In the genomic region with DNA sequence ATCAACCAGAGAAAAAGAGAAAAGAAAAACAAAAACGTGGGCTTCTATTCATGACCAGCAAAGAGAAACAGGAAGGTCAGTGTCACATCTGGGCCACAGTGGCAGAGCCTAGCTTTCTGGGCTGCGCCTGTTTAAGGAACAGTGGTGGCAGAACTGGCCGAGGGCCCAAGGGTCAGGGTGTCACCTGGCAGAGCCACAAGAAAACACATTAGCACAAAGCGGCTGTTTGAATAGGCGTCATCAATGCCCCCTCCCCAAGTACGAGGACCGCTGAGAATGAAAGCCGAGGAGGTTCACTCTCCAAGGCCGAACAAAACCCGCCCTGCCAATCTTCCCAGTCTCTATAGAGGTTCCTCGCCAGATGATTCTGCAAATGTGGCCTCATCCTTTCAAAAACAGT, we compare ENCODE assay signal across 12 cellular contexts.
DNase-seq lines count a peak whose midpoint lies in the region; FAIRE-seq and TF ChIP-seq lines count a peak whose summit lies in the region.
"Had no signal": no experiment of that assay in that cellular context is flagged by ENCODE, and none has a peak within 500 bp of the region (broad histone marks: within the 10 kb centered on the region; RNA-seq: fewer than 3 reads in every experiment).

No MANE protein-coding gene starts in this region.

- H3K4me3 ChIP-seq in kidney (ENCODE audit: low read length in 2 of 2) (no peak overlapping the region), skeletal muscle satellite cell (ENCODE audit: low read length) (no peak overlapping the region)

- peak overlapping the region; percentile 30 for H3K4me2 ChIP-seq in skeletal muscle satellite cell (ENCODE audit: low read length)

- H3K4me1 ChIP-seq in kidney (ENCODE audit: control insufficient read depth in 1 of 2, insufficient read depth in 1 of 2, low read depth in 1 of 2, low read length in 2 of 2) (peaks cover 0 to 3% of the 10 kb centered on the region in 2 donors), skeletal muscle satellite cell (ENCODE audit: control insufficient read depth, insufficient read depth, low read length) (peaks cover 42% of the 10 kb centered on the region)

- H3K27me3 ChIP-seq in skeletal muscle satellite cell (ENCODE audit: control insufficient read depth, insufficient read depth, low read length): no peaks in the 10 kb centered on the region
- H3K27me3 ChIP-seq: neutrophil had no signal

- H3K36me3 ChIP-seq in kidney (ENCODE audit: control insufficient read depth in 1 of 2, insufficient read depth in 2 of 2, low read length in 2 of 2) (no peaks in the 10 kb centered on the region), skeletal muscle satellite cell (ENCODE audit: insufficient read depth, low read length) (peaks cover 10% of the 10 kb centered on the region)
- H3K36me3 ChIP-seq: neutrophil had no signal

- FAIRE-seq in kidney (lab: Jason Lieb, UNC): no peak

- no peak for TF ChIP-seq CTCF in kidney (IDR thresholded peaks at IDR 0.05; ENCODE audit: borderline replicate concordance, extremely low read depth, insufficient read depth)

- peak; percentile 42 for DNase-seq in NCI-H2029 (lab: John Stamatoyannopoulos, UW)
- DNase-seq in kidney: peak; percentile 77
- DNase-seq in NCI-H1436 (lab: John Stamatoyannopoulos, UW): no peak
- no peak for DNase-seq in AG08396 (ENCODE audit: low spot score)
- DNase-seq in kidney tubule cell (ENCODE audit: low spot score): no peak
- DNase-seq: activated CD8-positive, alpha-beta memory T cell treated with anti-CD3 and anti-CD28 coated beads, Interleukin-2, amount 50 U/mL, for 4 hours; DMS79; Kasumi-1; SW 1271 had no signal

- H3K9ac ChIP-seq in kidney (ENCODE audit: low read length in 2 of 2) (no peak overlapping the region), skeletal muscle satellite cell (ENCODE audit: low read depth, low read length) (no peak overlapping the region)

- intact Hi-C loops in kidney (cut with DNase I): no loop called here

- peaks cover 0 to 6% of the 10 kb centered on the region in 2 donors for H3K9me3 ChIP-seq in kidney (ENCODE audit: control insufficient read depth in 1 of 2, low read length in 2 of 2)
- no peaks in the 10 kb centered on the region for H3K9me3 ChIP-seq in skeletal muscle satellite cell (replicated peaks; ENCODE audit: low read length)
- H3K9me3 ChIP-seq: neutrophil had no signal

- H3K27ac ChIP-seq in angular gyrus (ENCODE audit: low read depth, low read length) (peak overlapping the region; percentile 7), kidney (ENCODE audit: low read depth in 2 of 2, low read length in 2 of 2) (no peak overlapping the region)
- H3K27ac ChIP-seq: neutrophil had no signal

Comparison
In these comparisons a context has a peak if more than half of its experiments do, and no peak if none do; other contexts are left out.
1. DNase-seq: peak in NCI-H2029 (single experiment) and kidney (single experiment); none in NCI-H1436 (single experiment), AG08396 (single experiment) and kidney tubule cell (single experiment).